ENCODE assay signal across 1 cellular context in the genomic region with DNA sequence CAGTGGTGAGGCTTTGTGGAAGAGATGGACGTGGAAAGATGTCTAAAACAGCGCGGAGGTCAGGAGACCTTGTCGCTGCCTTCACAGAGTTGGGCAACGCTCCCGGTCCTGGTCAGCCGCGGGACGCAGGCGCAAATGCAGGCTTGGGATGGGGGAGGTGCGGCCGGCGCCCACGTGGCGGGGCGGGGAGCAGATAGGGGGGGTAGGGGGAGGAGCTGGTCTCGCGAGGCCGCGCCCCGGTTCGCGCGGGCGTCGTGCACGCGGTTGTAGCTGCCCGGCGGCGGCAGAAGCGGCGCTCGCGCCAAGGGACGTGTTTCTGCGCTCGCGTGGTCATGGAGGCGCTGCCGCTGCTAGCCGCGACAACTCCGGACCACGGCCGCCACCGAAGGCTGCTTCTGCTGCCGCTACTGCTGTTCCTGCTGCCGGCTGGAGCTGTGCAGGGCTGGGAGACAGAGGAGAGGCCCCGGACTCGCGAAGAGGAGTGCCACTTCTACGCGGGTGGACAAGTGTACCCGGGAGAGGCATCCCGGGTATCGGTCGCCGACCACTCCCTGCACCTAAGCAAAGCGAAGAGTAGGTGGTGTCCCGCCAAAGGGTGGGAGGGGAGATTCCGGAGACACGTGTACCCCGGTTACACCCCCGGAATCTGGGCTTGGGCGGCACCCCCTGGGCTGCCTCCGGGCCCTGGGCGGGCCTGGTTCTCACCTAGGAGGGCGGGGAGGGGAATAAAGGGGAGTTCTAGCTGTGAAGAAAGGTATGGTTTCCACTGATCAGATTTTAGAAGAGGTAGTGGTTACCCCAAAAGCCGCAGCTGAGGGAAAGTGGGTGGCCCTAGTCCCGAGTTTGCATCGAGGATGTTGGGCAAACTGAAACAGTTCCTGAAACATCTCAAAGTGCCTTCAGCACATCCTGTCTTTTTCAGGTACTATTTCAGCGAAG.
TF ChIP-seq lines count a peak whose summit lies in the region.

TSS of gene PRDX4 (plus strand) at position 255 of the 939 bp plus-strand sequence. CDS start at position 333, 78 bp downstream.

TF ChIP-seq in K562, 482 proteins besides CTCF, POLR2A, EP300 and RAD21 (continued from another document and continues in another):
- TF ChIP-seq, protein P1, sequence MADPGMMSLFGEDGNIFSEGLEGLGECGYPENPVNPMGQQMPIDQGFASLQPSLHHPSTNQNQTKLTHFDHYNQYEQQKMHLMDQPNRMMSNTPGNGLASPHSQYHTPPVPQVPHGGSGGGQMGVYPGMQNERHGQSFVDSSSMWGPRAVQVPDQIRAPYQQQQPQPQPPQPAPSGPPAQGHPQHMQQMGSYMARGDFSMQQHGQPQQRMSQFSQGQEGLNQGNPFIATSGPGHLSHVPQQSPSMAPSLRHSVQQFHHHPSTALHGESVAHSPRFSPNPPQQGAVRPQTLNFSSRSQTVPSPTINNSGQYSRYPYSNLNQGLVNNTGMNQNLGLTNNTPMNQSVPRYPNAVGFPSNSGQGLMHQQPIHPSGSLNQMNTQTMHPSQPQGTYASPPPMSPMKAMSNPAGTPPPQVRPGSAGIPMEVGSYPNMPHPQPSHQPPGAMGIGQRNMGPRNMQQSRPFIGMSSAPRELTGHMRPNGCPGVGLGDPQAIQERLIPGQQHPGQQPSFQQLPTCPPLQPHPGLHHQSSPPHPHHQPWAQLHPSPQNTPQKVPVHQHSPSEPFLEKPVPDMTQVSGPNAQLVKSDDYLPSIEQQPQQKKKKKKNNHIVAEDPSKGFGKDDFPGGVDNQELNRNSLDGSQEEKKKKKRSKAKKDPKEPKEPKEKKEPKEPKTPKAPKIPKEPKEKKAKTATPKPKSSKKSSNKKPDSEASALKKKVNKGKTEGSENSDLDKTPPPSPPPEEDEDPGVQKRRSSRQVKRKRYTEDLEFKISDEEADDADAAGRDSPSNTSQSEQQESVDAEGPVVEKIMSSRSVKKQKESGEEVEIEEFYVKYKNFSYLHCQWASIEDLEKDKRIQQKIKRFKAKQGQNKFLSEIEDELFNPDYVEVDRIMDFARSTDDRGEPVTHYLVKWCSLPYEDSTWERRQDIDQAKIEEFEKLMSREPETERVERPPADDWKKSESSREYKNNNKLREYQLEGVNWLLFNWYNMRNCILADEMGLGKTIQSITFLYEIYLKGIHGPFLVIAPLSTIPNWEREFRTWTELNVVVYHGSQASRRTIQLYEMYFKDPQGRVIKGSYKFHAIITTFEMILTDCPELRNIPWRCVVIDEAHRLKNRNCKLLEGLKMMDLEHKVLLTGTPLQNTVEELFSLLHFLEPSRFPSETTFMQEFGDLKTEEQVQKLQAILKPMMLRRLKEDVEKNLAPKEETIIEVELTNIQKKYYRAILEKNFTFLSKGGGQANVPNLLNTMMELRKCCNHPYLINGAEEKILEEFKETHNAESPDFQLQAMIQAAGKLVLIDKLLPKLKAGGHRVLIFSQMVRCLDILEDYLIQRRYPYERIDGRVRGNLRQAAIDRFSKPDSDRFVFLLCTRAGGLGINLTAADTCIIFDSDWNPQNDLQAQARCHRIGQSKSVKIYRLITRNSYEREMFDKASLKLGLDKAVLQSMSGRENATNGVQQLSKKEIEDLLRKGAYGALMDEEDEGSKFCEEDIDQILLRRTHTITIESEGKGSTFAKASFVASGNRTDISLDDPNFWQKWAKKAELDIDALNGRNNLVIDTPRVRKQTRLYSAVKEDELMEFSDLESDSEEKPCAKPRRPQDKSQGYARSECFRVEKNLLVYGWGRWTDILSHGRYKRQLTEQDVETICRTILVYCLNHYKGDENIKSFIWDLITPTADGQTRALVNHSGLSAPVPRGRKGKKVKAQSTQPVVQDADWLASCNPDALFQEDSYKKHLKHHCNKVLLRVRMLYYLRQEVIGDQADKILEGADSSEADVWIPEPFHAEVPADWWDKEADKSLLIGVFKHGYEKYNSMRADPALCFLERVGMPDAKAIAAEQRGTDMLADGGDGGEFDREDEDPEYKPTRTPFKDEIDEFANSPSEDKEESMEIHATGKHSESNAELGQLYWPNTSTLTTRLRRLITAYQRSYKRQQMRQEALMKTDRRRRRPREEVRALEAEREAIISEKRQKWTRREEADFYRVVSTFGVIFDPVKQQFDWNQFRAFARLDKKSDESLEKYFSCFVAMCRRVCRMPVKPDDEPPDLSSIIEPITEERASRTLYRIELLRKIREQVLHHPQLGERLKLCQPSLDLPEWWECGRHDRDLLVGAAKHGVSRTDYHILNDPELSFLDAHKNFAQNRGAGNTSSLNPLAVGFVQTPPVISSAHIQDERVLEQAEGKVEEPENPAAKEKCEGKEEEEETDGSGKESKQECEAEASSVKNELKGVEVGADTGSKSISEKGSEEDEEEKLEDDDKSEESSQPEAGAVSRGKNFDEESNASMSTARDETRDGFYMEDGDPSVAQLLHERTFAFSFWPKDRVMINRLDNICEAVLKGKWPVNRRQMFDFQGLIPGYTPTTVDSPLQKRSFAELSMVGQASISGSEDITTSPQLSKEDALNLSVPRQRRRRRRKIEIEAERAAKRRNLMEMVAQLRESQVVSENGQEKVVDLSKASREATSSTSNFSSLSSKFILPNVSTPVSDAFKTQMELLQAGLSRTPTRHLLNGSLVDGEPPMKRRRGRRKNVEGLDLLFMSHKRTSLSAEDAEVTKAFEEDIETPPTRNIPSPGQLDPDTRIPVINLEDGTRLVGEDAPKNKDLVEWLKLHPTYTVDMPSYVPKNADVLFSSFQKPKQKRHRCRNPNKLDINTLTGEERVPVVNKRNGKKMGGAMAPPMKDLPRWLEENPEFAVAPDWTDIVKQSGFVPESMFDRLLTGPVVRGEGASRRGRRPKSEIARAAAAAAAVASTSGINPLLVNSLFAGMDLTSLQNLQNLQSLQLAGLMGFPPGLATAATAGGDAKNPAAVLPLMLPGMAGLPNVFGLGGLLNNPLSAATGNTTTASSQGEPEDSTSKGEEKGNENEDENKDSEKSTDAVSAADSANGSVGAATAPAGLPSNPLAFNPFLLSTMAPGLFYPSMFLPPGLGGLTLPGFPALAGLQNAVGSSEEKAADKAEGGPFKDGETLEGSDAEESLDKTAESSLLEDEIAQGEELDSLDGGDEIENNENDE (IDR thresholded peaks at IDR 0.05; ENCODE audit: low read depth, low read length): no peak
- TF ChIP-seq BHLHE40 (IDR thresholded peaks at IDR 0.05; ENCODE audit: low read length) (no peak; the same call in 1 of the 2 replicates), MAFF (IDR thresholded peaks at IDR 0.05; ENCODE audit: low read length) (no peak), CXXC5 (CRISPR knock-in tag; IDR thresholded peaks at IDR 0.05) (peak; percentile 86), NFRKB (IDR thresholded peaks at IDR 0.05; ENCODE audit: low read depth) (no peak), PYGO2 (tag; IDR thresholded peaks at IDR 0.05) (no peak), BACH1 (tag; IDR thresholded peaks at IDR 0.05) (no peak), MCM5 (IDR thresholded peaks at IDR 0.05; ENCODE audit: low read depth) (no peak), ZNF324 (CRISPR knock-in tag; IDR thresholded peaks at IDR 0.05) (no peak), JUN (IDR thresholded peaks at IDR 0.05; ENCODE audit: borderline replicate concordance, low read depth, low read length) (no peak), JUN (CRISPR knock-in tag; IDR thresholded peaks at IDR 0.05; ENCODE audit: borderline replicate concordance) (no peak), ZBTB26 (CRISPR knock-in tag; IDR thresholded peaks at IDR 0.05) (no peak), PHB (CRISPR knock-in tag; IDR thresholded peaks at IDR 0.05) (no peak), ARNT (IDR thresholded peaks at IDR 0.05) (no peak), FOS (IDR thresholded peaks at IDR 0.05; ENCODE audit: extremely low read depth, insufficient read length) (no peak), ZNF197 (CRISPR knock-in tag; IDR thresholded peaks at IDR 0.05; ENCODE audit: low read depth) (no peak), ZBED1 (IDR thresholded peaks at IDR 0.05) (no peak), GABPA (tag; conservative IDR thresholded peaks at IDR 0.05; ENCODE audit: low read depth) (no peak), RBM39 (optimal IDR thresholded peaks at IDR 0.05; ENCODE audit: low read depth, low read length) (no peak)
- TF ChIP-seq, protein P2, sequence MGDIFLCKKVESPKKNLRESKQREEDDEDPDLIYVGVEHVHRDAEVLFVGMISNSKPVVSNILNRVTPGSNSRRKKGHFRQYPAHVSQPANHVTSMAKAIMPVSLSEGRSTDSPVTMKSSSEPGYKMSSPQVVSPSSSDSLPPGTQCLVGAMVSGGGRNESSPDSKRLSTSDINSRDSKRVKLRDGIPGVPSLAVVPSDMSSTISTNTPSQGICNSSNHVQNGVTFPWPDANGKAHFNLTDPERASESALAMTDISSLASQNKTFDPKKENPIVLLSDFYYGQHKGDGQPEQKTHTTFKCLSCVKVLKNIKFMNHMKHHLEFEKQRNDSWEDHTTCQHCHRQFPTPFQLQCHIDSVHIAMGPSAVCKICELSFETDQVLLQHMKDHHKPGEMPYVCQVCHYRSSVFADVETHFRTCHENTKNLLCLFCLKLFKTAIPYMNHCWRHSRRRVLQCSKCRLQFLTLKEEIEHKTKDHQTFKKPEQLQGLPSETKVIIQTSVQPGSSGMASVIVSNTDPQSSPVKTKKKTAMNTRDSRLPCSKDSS (IDR thresholded peaks at IDR 0.05; ENCODE audit: low read depth, partially characterized antibody): no peak
- TF ChIP-seq, protein P3, sequence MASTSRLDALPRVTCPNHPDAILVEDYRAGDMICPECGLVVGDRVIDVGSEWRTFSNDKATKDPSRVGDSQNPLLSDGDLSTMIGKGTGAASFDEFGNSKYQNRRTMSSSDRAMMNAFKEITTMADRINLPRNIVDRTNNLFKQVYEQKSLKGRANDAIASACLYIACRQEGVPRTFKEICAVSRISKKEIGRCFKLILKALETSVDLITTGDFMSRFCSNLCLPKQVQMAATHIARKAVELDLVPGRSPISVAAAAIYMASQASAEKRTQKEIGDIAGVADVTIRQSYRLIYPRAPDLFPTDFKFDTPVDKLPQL (IDR thresholded peaks at IDR 0.05; ENCODE audit: extremely low read depth, insufficient read length): no peak
- TF ChIP-seq, protein P4, sequence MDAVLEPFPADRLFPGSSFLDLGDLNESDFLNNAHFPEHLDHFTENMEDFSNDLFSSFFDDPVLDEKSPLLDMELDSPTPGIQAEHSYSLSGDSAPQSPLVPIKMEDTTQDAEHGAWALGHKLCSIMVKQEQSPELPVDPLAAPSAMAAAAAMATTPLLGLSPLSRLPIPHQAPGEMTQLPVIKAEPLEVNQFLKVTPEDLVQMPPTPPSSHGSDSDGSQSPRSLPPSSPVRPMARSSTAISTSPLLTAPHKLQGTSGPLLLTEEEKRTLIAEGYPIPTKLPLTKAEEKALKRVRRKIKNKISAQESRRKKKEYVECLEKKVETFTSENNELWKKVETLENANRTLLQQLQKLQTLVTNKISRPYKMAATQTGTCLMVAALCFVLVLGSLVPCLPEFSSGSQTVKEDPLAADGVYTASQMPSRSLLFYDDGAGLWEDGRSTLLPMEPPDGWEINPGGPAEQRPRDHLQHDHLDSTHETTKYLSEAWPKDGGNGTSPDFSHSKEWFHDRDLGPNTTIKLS (IDR thresholded peaks at IDR 0.05; ENCODE audit: borderline replicate concordance, low read depth): peak; percentile 67; the same call in 1 of the 2 replicates
- TF ChIP-seq, protein P5, sequence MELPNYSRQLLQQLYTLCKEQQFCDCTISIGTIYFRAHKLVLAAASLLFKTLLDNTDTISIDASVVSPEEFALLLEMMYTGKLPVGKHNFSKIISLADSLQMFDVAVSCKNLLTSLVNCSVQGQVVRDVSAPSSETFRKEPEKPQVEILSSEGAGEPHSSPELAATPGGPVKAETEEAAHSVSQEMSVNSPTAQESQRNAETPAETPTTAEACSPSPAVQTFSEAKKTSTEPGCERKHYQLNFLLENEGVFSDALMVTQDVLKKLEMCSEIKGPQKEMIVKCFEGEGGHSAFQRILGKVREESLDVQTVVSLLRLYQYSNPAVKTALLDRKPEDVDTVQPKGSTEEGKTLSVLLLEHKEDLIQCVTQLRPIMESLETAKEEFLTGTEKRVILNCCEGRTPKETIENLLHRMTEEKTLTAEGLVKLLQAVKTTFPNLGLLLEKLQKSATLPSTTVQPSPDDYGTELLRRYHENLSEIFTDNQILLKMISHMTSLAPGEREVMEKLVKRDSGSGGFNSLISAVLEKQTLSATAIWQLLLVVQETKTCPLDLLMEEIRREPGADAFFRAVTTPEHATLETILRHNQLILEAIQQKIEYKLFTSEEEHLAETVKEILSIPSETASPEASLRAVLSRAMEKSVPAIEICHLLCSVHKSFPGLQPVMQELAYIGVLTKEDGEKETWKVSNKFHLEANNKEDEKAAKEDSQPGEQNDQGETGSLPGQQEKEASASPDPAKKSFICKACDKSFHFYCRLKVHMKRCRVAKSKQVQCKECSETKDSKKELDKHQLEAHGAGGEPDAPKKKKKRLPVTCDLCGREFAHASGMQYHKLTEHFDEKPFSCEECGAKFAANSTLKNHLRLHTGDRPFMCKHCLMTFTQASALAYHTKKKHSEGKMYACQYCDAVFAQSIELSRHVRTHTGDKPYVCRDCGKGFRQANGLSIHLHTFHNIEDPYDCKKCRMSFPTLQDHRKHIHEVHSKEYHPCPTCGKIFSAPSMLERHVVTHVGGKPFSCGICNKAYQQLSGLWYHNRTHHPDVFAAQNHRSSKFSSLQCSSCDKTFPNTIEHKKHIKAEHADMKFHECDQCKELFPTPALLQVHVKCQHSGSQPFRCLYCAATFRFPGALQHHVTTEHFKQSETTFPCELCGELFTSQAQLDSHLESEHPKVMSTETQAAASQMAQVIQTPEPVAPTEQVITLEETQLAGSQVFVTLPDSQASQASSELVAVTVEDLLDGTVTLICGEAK (IDR thresholded peaks at IDR 0.05): no peak
- TF ChIP-seq, protein P5 (CRISPR knock-in tag; IDR thresholded peaks at IDR 0.05): no peak
